Comparison of ENCODE assay signal across 1 cellular context in the genomic region with DNA sequence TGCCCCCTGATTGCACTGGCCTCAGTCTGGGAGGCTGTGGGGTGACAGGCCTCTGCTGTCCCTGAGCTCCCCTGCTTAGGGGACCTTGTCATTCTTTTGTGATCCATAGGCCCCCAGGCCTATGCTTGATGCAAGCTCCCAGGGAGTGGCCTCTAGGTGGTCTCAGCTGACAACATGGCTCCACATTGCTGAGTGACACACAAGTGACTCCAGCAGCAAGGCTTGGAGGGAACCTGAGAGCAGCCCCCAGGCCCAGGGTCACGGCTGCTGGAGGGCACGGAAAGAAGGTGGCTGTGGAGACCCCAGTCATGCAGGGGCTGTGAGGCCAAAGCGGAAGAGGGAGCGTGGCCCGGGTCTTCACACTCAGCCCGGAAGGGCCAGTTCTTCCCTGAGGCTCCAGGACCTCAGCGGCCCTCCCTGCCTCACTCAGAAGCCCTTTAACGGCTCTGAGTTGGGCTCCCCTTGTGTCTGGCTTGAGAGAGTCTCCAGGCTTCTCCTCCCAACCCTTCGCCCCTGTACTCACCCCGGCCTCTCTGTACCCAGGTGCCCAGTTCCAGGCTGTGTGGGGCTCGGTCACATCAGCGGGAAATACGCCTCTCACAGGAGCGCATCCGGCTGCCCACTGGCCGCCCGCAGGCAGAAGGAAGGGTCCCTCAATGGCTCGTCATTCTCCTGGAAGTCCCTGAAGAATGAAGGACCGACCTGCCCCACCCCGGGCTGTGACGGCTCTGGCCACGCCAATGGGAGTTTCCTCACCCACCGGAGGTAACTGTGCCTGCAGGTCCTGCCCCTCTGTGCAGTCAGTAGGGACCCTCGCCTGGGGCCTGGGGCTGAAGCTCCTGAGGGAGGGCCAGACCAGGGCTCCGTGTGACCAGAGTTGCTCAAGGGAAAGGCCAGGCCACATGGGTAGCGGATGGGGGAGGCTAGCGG.
TF ChIP-seq lines count a peak whose summit lies in the region.

No MANE protein-coding gene starts in this region.

TF ChIP-seq in GM23338, 12 proteins besides CTCF, POLR2A, EP300 and RAD21:
- TF ChIP-seq JUNB (IDR thresholded peaks at IDR 0.05; ENCODE audit: unreplicated experiment) (no peak), EZH2 (IDR thresholded peaks at IDR 0.05; ENCODE audit: low read depth, unreplicated experiment) (no peak), EZH2phosphoT487 (IDR thresholded peaks at IDR 0.05; ENCODE audit: unreplicated experiment) (no peak), ZNF331 (CRISPR knock-in tag; IDR thresholded peaks at IDR 0.05; ENCODE audit: low read depth) (no peak), STAT1 (IDR thresholded peaks at IDR 0.05; ENCODE audit: unreplicated experiment) (no peak), ZNF114 (CRISPR knock-in tag; IDR thresholded peaks at IDR 0.05) (no peak), NANOG (IDR thresholded peaks at IDR 0.05; ENCODE audit: borderline replicate concordance) (no peak), ZNF462 (CRISPR knock-in tag; IDR thresholded peaks at IDR 0.05) (no peak), CREB1 (CRISPR knock-in tag; IDR thresholded peaks at IDR 0.05; ENCODE audit: low read depth) (no peak), ETS1 (IDR thresholded peaks at IDR 0.05) (no peak), POLR2AphosphoS5 (IDR thresholded peaks at IDR 0.05; ENCODE audit: low read depth) (no peak)
- TF ChIP-seq, protein P1, sequence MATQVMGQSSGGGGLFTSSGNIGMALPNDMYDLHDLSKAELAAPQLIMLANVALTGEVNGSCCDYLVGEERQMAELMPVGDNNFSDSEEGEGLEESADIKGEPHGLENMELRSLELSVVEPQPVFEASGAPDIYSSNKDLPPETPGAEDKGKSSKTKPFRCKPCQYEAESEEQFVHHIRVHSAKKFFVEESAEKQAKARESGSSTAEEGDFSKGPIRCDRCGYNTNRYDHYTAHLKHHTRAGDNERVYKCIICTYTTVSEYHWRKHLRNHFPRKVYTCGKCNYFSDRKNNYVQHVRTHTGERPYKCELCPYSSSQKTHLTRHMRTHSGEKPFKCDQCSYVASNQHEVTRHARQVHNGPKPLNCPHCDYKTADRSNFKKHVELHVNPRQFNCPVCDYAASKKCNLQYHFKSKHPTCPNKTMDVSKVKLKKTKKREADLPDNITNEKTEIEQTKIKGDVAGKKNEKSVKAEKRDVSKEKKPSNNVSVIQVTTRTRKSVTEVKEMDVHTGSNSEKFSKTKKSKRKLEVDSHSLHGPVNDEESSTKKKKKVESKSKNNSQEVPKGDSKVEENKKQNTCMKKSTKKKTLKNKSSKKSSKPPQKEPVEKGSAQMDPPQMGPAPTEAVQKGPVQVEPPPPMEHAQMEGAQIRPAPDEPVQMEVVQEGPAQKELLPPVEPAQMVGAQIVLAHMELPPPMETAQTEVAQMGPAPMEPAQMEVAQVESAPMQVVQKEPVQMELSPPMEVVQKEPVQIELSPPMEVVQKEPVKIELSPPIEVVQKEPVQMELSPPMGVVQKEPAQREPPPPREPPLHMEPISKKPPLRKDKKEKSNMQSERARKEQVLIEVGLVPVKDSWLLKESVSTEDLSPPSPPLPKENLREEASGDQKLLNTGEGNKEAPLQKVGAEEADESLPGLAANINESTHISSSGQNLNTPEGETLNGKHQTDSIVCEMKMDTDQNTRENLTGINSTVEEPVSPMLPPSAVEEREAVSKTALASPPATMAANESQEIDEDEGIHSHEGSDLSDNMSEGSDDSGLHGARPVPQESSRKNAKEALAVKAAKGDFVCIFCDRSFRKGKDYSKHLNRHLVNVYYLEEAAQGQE (IDR thresholded peaks at IDR 0.05; ENCODE audit: unreplicated experiment), result no peak
TF ChIP-seq in GM23338: peak in this region for 0.
